In genomic region chr7:44379366-44380178, GRCh38 we compare ENCODE assay signal across 14 cellular contexts. TPM values are rescaled to one million over a fixed set of nuclear protein-coding genes. Genes with fewer than 3 reads are reported as not detected.
DNase-seq lines count a peak whose midpoint lies in the region; ATAC-seq, FAIRE-seq and TF ChIP-seq lines count a peak whose summit lies in the region.
"Had no signal": no experiment of that assay in that cellular context is flagged by ENCODE, and none has a peak within 500 bp of the region (broad histone marks: within the 10 kb centered on the region; RNA-seq: fewer than 3 reads in every experiment).

No MANE protein-coding gene starts in this region.

- H3K36me3 Mint-ChIP-seq in CD8-positive, alpha-beta T cell, result peaks cover 23% of the 10 kb centered on the region
- H3K36me3 Mint-ChIP-seq in GM23338 (ENCODE audit: low read depth), result no peaks in the 10 kb centered on the region

- H3K4me1 Mint-ChIP-seq in CD8-positive, alpha-beta T cell (ENCODE audit: low read depth), result peaks cover 5% of the 10 kb centered on the region
- H3K4me1 Mint-ChIP-seq in GM23338, result no peaks in the 10 kb centered on the region; the same call in 2 of the 3 replicates
- H3K4me1 Mint-ChIP-seq: nephron had no signal

- intact Hi-C loops in CD8-positive, alpha-beta T cell (cut with DNase I, micrococcal nuclease), result no loop called here

- H3K9me1 ChIP-seq in keratinocyte (ENCODE audit: control insufficient read depth, extremely low read depth, insufficient read depth, low read length), result no peaks in the 10 kb centered on the region

- H3K9me3 ChIP-seq in CD8-positive, alpha-beta T cell (ENCODE audit: low read length), result no peaks in the 10 kb centered on the region
- H3K9me3 ChIP-seq in keratinocyte (ENCODE audit: control insufficient read depth, low read depth, low read length), result no peaks in the 10 kb centered on the region

- H3K27me3 ChIP-seq in CD8-positive, alpha-beta T cell (ENCODE audit: insufficient read depth, low read length), result no peaks in the 10 kb centered on the region
- H3K27me3 ChIP-seq in GM23338 (ENCODE audit: insufficient read depth), result no peaks in the 10 kb centered on the region
- H3K27me3 ChIP-seq in keratinocyte (ENCODE audit: control insufficient read depth, extremely low read depth, insufficient read depth, low read length), result no peaks in the 10 kb centered on the region

- POLR2A ChIA-PET in CD8-positive, alpha-beta T cell (lab: Charles Lee), result interaction anchor here (0.5 kb wide), 1 partner anchor 785 kb away, joined by 4 read pairs; no protein-coding TSS in a partner anchor

- H2AFZ ChIP-seq in GM23338, result no peak overlapping the region
- H2AFZ ChIP-seq in keratinocyte (ENCODE audit: control insufficient read depth, low read length), result no peak overlapping the region

- H3K79me2 ChIP-seq in GM23338 (replicated peaks; ENCODE audit: insufficient read depth) (no peaks in the 10 kb centered on the region), keratinocyte (ENCODE audit: control insufficient read depth, insufficient read depth, low read length) (no peaks in the 10 kb centered on the region)

- FAIRE-seq in keratinocyte (lab: Jason Lieb, UNC), result no peak
- FAIRE-seq: D721Med had no signal

- no peak for TF ChIP-seq CTCF in CD8-positive, alpha-beta T cell (IDR thresholded peaks at IDR 0.05)
- no peak for TF ChIP-seq CTCF in GM23338 (conservative IDR thresholded peaks at IDR 0.05; ENCODE audit: low read depth in 2 of 2)
- TF ChIP-seq CTCF in keratinocyte (optimal IDR thresholded peaks at IDR 0.05 in 1 of 3, IDR thresholded peaks at IDR 0.05 in 1 of 3, conservative IDR thresholded peaks at IDR 0.05 in 1 of 3; ENCODE audit: extremely low read depth in 1 of 3, insufficient read depth in 2 of 3, low read length in 3 of 3), result no peak

- peak in 1 of 7 experiments; percentile 44 for DNase-seq in CD8-positive, alpha-beta T cell
- DNase-seq in GM23338 (ENCODE audit: low spot score), result no peak
- peak; percentile 28 for DNase-seq in amniotic epithelial cell (ENCODE audit: low read depth)
- no peak for DNase-seq in keratinocyte (ENCODE audit: low read depth, low spot score)
- DNase-seq in CD1c-positive myeloid dendritic cell (ENCODE audit: extremely low spot score), result no peak
- no peak for DNase-seq in NAMALWA (ENCODE audit: low spot score)
- DNase-seq: aorta, NCI-H1105 had no signal

- H3K9ac ChIP-seq in keratinocyte (ENCODE audit: control insufficient read depth, extremely low read depth, insufficient read depth, low read length), result no peak overlapping the region

- H3K4me3 Mint-ChIP-seq in CD8-positive, alpha-beta T cell, result no peak overlapping the region
- no peak overlapping the region for H3K4me3 Mint-ChIP-seq in GM23338
- H3K4me3 Mint-ChIP-seq: nephron; T-helper 1 cell treated with Interleukin-12 subunit alpha and Interleukin-12 subunit beta and Interleukin-4 antibody, amounts not matched to agents 30 μg/mL and 1 μg/mL, for 36 hours had no signal

- no peaks in the 10 kb centered on the region for H3K4me1 ChIP-seq in CD8-positive, alpha-beta T cell (ENCODE audit: insufficient read depth, low read length)
- H3K4me1 ChIP-seq in GM23338 (ENCODE audit: insufficient read depth) (no peaks in the 10 kb centered on the region), keratinocyte (ENCODE audit: control insufficient read depth, extremely low read depth, insufficient read depth, low read length) (peaks cover 37% of the 10 kb centered on the region)

- no peaks in the 10 kb centered on the region for H3K9me2 ChIP-seq in GM23338 (ENCODE audit: insufficient read depth)

- dilution Hi-C loops in keratinocyte (cut with MboI; ENCODE audit: extremely low pct_ligation_motif_present, low sequenced_read_pairs), result no loop called here

- no peaks in the 10 kb centered on the region; the same call in 1 of the 2 replicates for H4K20me1 ChIP-seq in GM23338 (replicated peaks; ENCODE audit: insufficient read depth)
- no peaks in the 10 kb centered on the region for H4K20me1 ChIP-seq in keratinocyte (ENCODE audit: control insufficient read depth, extremely low read depth, insufficient read depth, low read length)

- no peak overlapping the region for H3K27ac ChIP-seq in CD8-positive, alpha-beta T cell (ENCODE audit: low read depth, low read length)
- H3K27ac ChIP-seq in GM23338 (ENCODE audit: low read depth), result no peak overlapping the region
- H3K27ac ChIP-seq in keratinocyte (ENCODE audit: control insufficient read depth, insufficient read depth, low read length), result peak overlapping the region; percentile 54

- no peaks in the 10 kb centered on the region for H3F3A ChIP-seq in GM23338 (replicated peaks; ENCODE audit: low read depth)

- no peaks in the 10 kb centered on the region for H3K9me3 Mint-ChIP-seq in CD8-positive, alpha-beta T cell
- H3K9me3 Mint-ChIP-seq in GM23338, result no peaks in the 10 kb centered on the region
- H3K9me3 Mint-ChIP-seq: nephron; T-helper 1 cell treated with Interleukin-12 subunit alpha and Interleukin-12 subunit beta and Interleukin-4 antibody, amounts not matched to agents 30 μg/mL and 1 μg/mL, for 36 hours had no signal

- H3K36me3 ChIP-seq in CD8-positive, alpha-beta T cell (ENCODE audit: insufficient read depth, low read length), result no peaks in the 10 kb centered on the region
- H3K36me3 ChIP-seq in GM23338 (ENCODE audit: insufficient read depth) (no peaks in the 10 kb centered on the region), keratinocyte (ENCODE audit: control insufficient read depth in 2 of 2, extremely low read depth in 1 of 2, insufficient read depth in 2 of 2, low read length in 2 of 2) (peaks cover 0 to 2% of the 10 kb centered on the region in 2 experiments)

- H3K4me2 ChIP-seq in GM23338, result no peak overlapping the region
- H3K4me2 ChIP-seq in keratinocyte (ENCODE audit: control insufficient read depth, extremely low read depth, insufficient read depth, low read depth, low read length), result peak overlapping the region; percentile 8

- no peaks in the 10 kb centered on the region for H3K27me3 Mint-ChIP-seq in CD8-positive, alpha-beta T cell (ENCODE audit: low read depth)
- H3K27me3 Mint-ChIP-seq in GM23338 (ENCODE audit: insufficient read depth, low read depth, poor library complexity), result peaks cover 20% of the 10 kb centered on the region

- CTCF ChIA-PET in CD8-positive, alpha-beta T cell (lab: Charles Lee), result no interaction called here

- peak overlapping the region; percentile 77 for H3K27ac Mint-ChIP-seq in CD8-positive, alpha-beta T cell
- H3K27ac Mint-ChIP-seq in GM23338, result no peak overlapping the region
- H3K27ac Mint-ChIP-seq: nephron; T-helper 1 cell treated with Interleukin-12 subunit alpha and Interleukin-12 subunit beta and Interleukin-4 antibody, amounts not matched to agents 30 μg/mL and 1 μg/mL, for 36 hours had no signal

- ATAC-seq in CD8-positive, alpha-beta T cell, result no peak
- ATAC-seq in GM23338, result peak; percentile 7; the same call in 1 of the 3 replicates
- ATAC-seq in HG02588 (IDR thresholded peaks at IDR 0.05; ENCODE audit: unreplicated experiment), result no peak
- ATAC-seq in HG02610 (IDR thresholded peaks at IDR 0.05; ENCODE audit: unreplicated experiment), result no peak

- no peak overlapping the region for H3K4me3 ChIP-seq in CD8-positive, alpha-beta T cell (ENCODE audit: low read depth, low read length)
- H3K4me3 ChIP-seq in GM23338 (no peak overlapping the region), keratinocyte (ENCODE audit: control insufficient read depth in 2 of 3, extremely low read depth in 1 of 3, insufficient read depth in 2 of 3, low read depth in 1 of 3, low read length in 3 of 3) (no peak overlapping the region)

TF ChIP-seq in GM23338, 12 proteins besides CTCF, POLR2A, EP300 and RAD21 (continues in another document):
- TF ChIP-seq EZH2 (IDR thresholded peaks at IDR 0.05; ENCODE audit: low read depth, unreplicated experiment) (no peak), CREB1 (CRISPR knock-in tag; IDR thresholded peaks at IDR 0.05; ENCODE audit: low read depth) (no peak), ZNF331 (CRISPR knock-in tag; IDR thresholded peaks at IDR 0.05; ENCODE audit: low read depth) (no peak), JUNB (IDR thresholded peaks at IDR 0.05; ENCODE audit: unreplicated experiment) (no peak)

RNA-seq across cellular contexts. Expression of gene CAMK2B, which starts 54.2 kb away (rescaled TPM):
- not detected for total RNA-seq in CD8-positive, alpha-beta T cell
- total RNA-seq in GM23338 (2014; rRNA removed; shearing (Covaris generic)), result not detected in 2 replicates
- polyA plus RNA-seq in GM23338 (2016; fragmentation: Nextera tagmentation; extraction: Ambion mirVana) (not detected in 2 replicates), keratinocyte (0.25 to 0.32 TPM (median 0.31 TPM) in 3 replicates)
- polyA plus RNA-seq in keratinocyte (2011; ENCODE audit: low read depth), result 0.54 TPM
- 0.07 and 0.12 TPM in 2 replicates for polyA plus RNA-seq in keratinocyte (2011; cell fraction: cytosol; rRNA removed)
- polyA plus RNA-seq in keratinocyte (2011; cell fraction: nucleus; rRNA removed), result 0.39 and 0.72 TPM in 2 replicates
- 0.13 and 0.37 TPM in 2 replicates for polyA plus RNA-seq in keratinocyte (2012; ENCODE audit: low replicate concordance)
- polyA minus RNA-seq in keratinocyte, result 0.10 TPM in 2 of 3 replicates, not detected in the other
- not detected for polyA minus RNA-seq in keratinocyte (2011; cell fraction: cytosol; rRNA and poly(A)+ RNA removed)
- polyA minus RNA-seq in keratinocyte (2011; cell fraction: nucleus; rRNA and poly(A)+ RNA removed), result 0.39 TPM in 1 of 2 replicates, not detected in the other
- total RNA-seq: epithelial cell of proximal tubule had no signal
